13 cellular contexts compared by ENCODE assay signal in genomic region chr10:119377431-119377830, GRCh38.
"Had no signal": no experiment of that assay in that cellular context is flagged by ENCODE, and none has a peak within 500 bp of the region (broad histone marks: within the 10 kb centered on the region; RNA-seq: fewer than 3 reads in every experiment).

No MANE protein-coding gene starts in this region.

- H3K27ac Mint-ChIP-seq: activated naive CD4-positive, alpha-beta T cell treated with anti-CD3 and anti-CD28 coated beads, Interleukin-2, amount 50 U/mL, for 72 hours; type B pancreatic cell had no signal

- H3K4me3 Mint-ChIP-seq: natural killer cell, type B pancreatic cell had no signal

- H3K4me1 ChIP-seq: prostate gland had no signal

- ATAC-seq: activated CD4-positive, CD25-positive, alpha-beta regulatory T cell treated with anti-CD3 and anti-CD28 coated beads, Interleukin-2, amount 50 U/mL, for 24 hours; activated naive CD4-positive, alpha-beta T cell treated with anti-CD3 and anti-CD28 coated beads, Interleukin-2, amount 50 U/mL, for 72 hours; left colon; natural killer cell had no signal

- H3K27me3 ChIP-seq: brain microvascular endothelial cell had no signal

- DNase-seq: amniotic stem cell; brain microvascular endothelial cell; dermis blood vessel endothelial cell; erythroblast; left colon; mammary epithelial cell; natural killer cell; occipital lobe; stimulated activated naive CD4-positive, alpha-beta T cell had no signal

- H3K36me3 Mint-ChIP-seq: natural killer cell, type B pancreatic cell had no signal

- H3K27ac ChIP-seq: brain microvascular endothelial cell, prostate gland had no signal

- H3K27me3 Mint-ChIP-seq: type B pancreatic cell had no signal

- H3K9me3 Mint-ChIP-seq: activated naive CD4-positive, alpha-beta T cell treated with anti-CD3 and anti-CD28 coated beads, Interleukin-2, amount 50 U/mL, for 72 hours; natural killer cell; type B pancreatic cell had no signal

- H3K9me3 ChIP-seq: prostate gland had no signal

- H3K4me3 ChIP-seq: prostate gland had no signal

- H3K36me3 ChIP-seq: prostate gland had no signal
